ENCODE assay signal across 8 cellular contexts in genomic region chr22:40818192-40818746, GRCh38. TPM values are rescaled to one million over a fixed set of nuclear protein-coding genes. Genes with fewer than 3 reads are reported as not detected.
DNase-seq lines count a peak whose midpoint lies in the region; ATAC-seq and TF ChIP-seq lines count a peak whose summit lies in the region.

No MANE protein-coding gene starts in this region.

- H3K4me3 Mint-ChIP-seq in natural killer cell, result peak overlapping the region; percentile 78

- DNase-seq in LNCaP clone FGC (ENCODE audit: low read depth) (no peak), natural killer cell (no peak), SW 1271 (lab: John Stamatoyannopoulos, UW) (no peak), NCI-H526 treated with DMSO at 0.1 percent for 48 hours (lab: John Stamatoyannopoulos, UW) (no peak)
- DNase-seq in central memory CD4-positive, alpha-beta T cell, result peak; percentile 21

- H3K27me3 Mint-ChIP-seq in natural killer cell (ENCODE audit: low read depth in 2 of 2), result no peaks in the 10 kb centered on the region

- H3K9me3 ChIP-seq in DOHH2 (ENCODE audit: control insufficient read depth, insufficient read depth, low read length), result no peaks in the 10 kb centered on the region

- peaks cover 20% of the 10 kb centered on the region for H3F3A ChIP-seq in DOHH2 (ENCODE audit: control insufficient read depth, insufficient read depth)

- H3K27ac ChIP-seq in DOHH2 (ENCODE audit: low read depth, low read length), result peak overlapping the region; percentile 64

- H4K20me1 ChIP-seq in DOHH2 (ENCODE audit: control insufficient read depth, insufficient read depth, low read depth, low read length), result no peaks in the 10 kb centered on the region

- peak in 1 of 3 donors; percentile 0 for ATAC-seq in natural killer cell
- no peak for ATAC-seq in HG02981 (IDR thresholded peaks at IDR 0.05; ENCODE audit: unreplicated experiment)
- no peak for ATAC-seq in HG02678 (IDR thresholded peaks at IDR 0.05; ENCODE audit: unreplicated experiment)

- peak overlapping the region; percentile 78 to 92 for H3K27ac Mint-ChIP-seq in natural killer cell

- no peaks in the 10 kb centered on the region for H3K9me2 ChIP-seq in DOHH2 (replicated peaks; ENCODE audit: control insufficient read depth, low read length)

- TF ChIP-seq CTCF in DOHH2 (IDR thresholded peaks at IDR 0.05; ENCODE audit: low read depth, low read length, poor library complexity, severe bottlenecking), result no peak
- TF ChIP-seq CTCF in LNCaP clone FGC (IDR thresholded peaks at IDR 0.05; ENCODE audit: control insufficient read depth, extremely low read depth, insufficient read depth), result no peak
- TF ChIP-seq CTCF in natural killer cell (IDR thresholded peaks at IDR 0.05), result no peak

- H3K36me3 Mint-ChIP-seq in natural killer cell, result no peaks in the 10 kb centered on the region

- H3K4me3 ChIP-seq in DOHH2 (ENCODE audit: low read length), result peak overlapping the region; percentile 98
- H3K4me3 ChIP-seq in LNCaP clone FGC (ENCODE audit: low read depth, low read length), result peak overlapping the region; percentile 93

- H3K4me1 ChIP-seq in DOHH2 (ENCODE audit: control insufficient read depth, low read length), result peaks cover 40% of the 10 kb centered on the region

- peak overlapping the region; percentile 98 for H3K4me2 ChIP-seq in DOHH2 (ENCODE audit: low read length)

- no peaks in the 10 kb centered on the region for H3K27me3 ChIP-seq in DOHH2 (ENCODE audit: control insufficient read depth, low read length)

- peaks cover 34 to 37% of the 10 kb centered on the region in 2 donors for H3K4me1 Mint-ChIP-seq in natural killer cell

- no peaks in the 10 kb centered on the region for H3K9me3 Mint-ChIP-seq in natural killer cell

- intact Hi-C loops in natural killer cell (cut with micrococcal nuclease), result loop anchor here (2.0 kb wide), 2 partner anchors 39 to 181 kb away; partner anchors contain the start of genes MRTFA, ST13 and XPNPEP3

- peaks cover 55% of the 10 kb centered on the region for H3K79me2 ChIP-seq in DOHH2 (ENCODE audit: control insufficient read depth, low read length)

- peaks cover 40% of the 10 kb centered on the region for H3K36me3 ChIP-seq in DOHH2 (ENCODE audit: control insufficient read depth, low read length)

RNA-seq across cellular contexts. Expression of gene SLC25A17, which starts 0.9 kb away (rescaled TPM):
- total RNA-seq in natural killer cell, result 10 to 100 TPM in 2 of 3 donors, 1 to 10 TPM in 1; 9.2 to 13.4 (median 10.0) TPM

RNA-seq across cellular contexts. Expression of gene ST13, which starts 38.2 kb away (rescaled TPM):
- 10 to 100 TPM; 72.2 to 81.9 (median 77.5) TPM for total RNA-seq in natural killer cell

RNA-seq across cellular contexts. Expression of gene XPNPEP3, which starts 38.7 kb away (rescaled TPM):
- 10 to 100 TPM; 14.8 to 17.8 (median 15.1) TPM for total RNA-seq in natural killer cell

RNA-seq across cellular contexts. Expression of gene DNAJB7, which starts 43.6 kb away (rescaled TPM):
- total RNA-seq in natural killer cell, result not detected
